11 cellular contexts compared by ENCODE assay signal in genomic region chr1:245436407-245436806, GRCh38.
"Had no signal": no experiment of that assay in that cellular context is flagged by ENCODE, and none has a peak within 500 bp of the region (broad histone marks: within the 10 kb centered on the region; RNA-seq: fewer than 3 reads in every experiment).

No MANE protein-coding gene starts in this region.

- H3K9ac ChIP-seq: GM23248 had no signal

- FAIRE-seq: H1, H54 had no signal

- H3K4me1 ChIP-seq: HAP-1 had no signal

- ATAC-seq: GM23338, HCT116 had no signal

- H3K4me3 ChIP-seq: GM23248, GM23338, HAP-1 had no signal

- H3K27ac Mint-ChIP-seq: GM23338, H9, HFFc6 had no signal

- H3K9me3 Mint-ChIP-seq: GM23338, HFFc6 had no signal

- H3K9me3 ChIP-seq: HAP-1 had no signal

- H2AFZ ChIP-seq: GM23248, GM23338 had no signal

- H3K4me2 ChIP-seq: GM23338 had no signal

- H3K4me1 Mint-ChIP-seq: GM23338 had no signal

- H3K36me3 ChIP-seq: HAP-1 had no signal

- H3K27ac ChIP-seq: GM23248 had no signal

- DNase-seq: GM23248, GOT3, H7, H9, HCEC 1CT, HFFc6 had no signal

- H3K4me3 Mint-ChIP-seq: GM23338, H9, HFFc6 had no signal
